In genomic region chr1:19113362-19114092, GRCh38 we compare ENCODE assay signal across 8 cellular contexts.
DNase-seq lines count a peak whose midpoint lies in the region; ATAC-seq and TF ChIP-seq lines count a peak whose summit lies in the region.

No MANE protein-coding gene starts in this region.

- H3K9me3 Mint-ChIP-seq in activated naive CD8-positive, alpha-beta T cell treated with anti-CD3 and anti-CD28 coated beads, Interleukin-2, amount 10 ng/mL, durations not matched to agents 7 days and 5 days: no peaks in the 10 kb centered on the region

- no peaks in the 10 kb centered on the region for H3K27me3 Mint-ChIP-seq in activated naive CD8-positive, alpha-beta T cell treated with anti-CD3 and anti-CD28 coated beads, Interleukin-2, amount 10 ng/mL, durations not matched to agents 7 days and 5 days

- H3K4me2 ChIP-seq in OCI-LY3 (ENCODE audit: low read length): no peak overlapping the region

- no peaks in the 10 kb centered on the region for H3K9me3 ChIP-seq in OCI-LY3 (ENCODE audit: insufficient read depth, low read length)

- H3K4me1 Mint-ChIP-seq in activated naive CD8-positive, alpha-beta T cell treated with anti-CD3 and anti-CD28 coated beads, Interleukin-2, amount 10 ng/mL, durations not matched to agents 7 days and 5 days: no peaks in the 10 kb centered on the region

- H3K36me3 Mint-ChIP-seq in activated naive CD8-positive, alpha-beta T cell treated with anti-CD3 and anti-CD28 coated beads, Interleukin-2, amount 10 ng/mL, durations not matched to agents 7 days and 5 days: peaks cover 19% of the 10 kb centered on the region

- peaks cover 45% of the 10 kb centered on the region for H3K36me3 ChIP-seq in OCI-LY3 (replicated peaks; ENCODE audit: low read depth, low read length)

- H3K9ac ChIP-seq in OCI-LY3 (ENCODE audit: low read length): no peak overlapping the region

- H3K27me3 ChIP-seq in OCI-LY3 (ENCODE audit: low read depth, low read length): no peaks in the 10 kb centered on the region

- no peak overlapping the region for H3K27ac Mint-ChIP-seq in activated naive CD8-positive, alpha-beta T cell treated with anti-CD3 and anti-CD28 coated beads, Interleukin-2, amount 10 ng/mL, durations not matched to agents 7 days and 5 days

- POLR2A ChIA-PET in activated naive CD8-positive, alpha-beta T cell treated with anti-CD3 and anti-CD28 coated beads, Interleukin-2, amount 10 ng/mL, durations not matched to agents 7 days and 5 days (lab: Charles Lee): no interaction called here

- peak; percentile 67 for ATAC-seq in activated naive CD8-positive, alpha-beta T cell treated with anti-CD3 and anti-CD28 coated beads, Interleukin-2, amount 10 ng/mL, durations not matched to agents 7 days and 5 days (ENCODE audit: low read depth)
- no peak for ATAC-seq in HG02840 (IDR thresholded peaks at IDR 0.05; ENCODE audit: low FRiP score, unreplicated experiment)

- H3K27ac ChIP-seq in OCI-LY3 (ENCODE audit: low read length): no peak overlapping the region

- no peaks in the 10 kb centered on the region for H3K79me2 ChIP-seq in OCI-LY3 (ENCODE audit: low read length)

- H3K4me3 Mint-ChIP-seq in activated naive CD8-positive, alpha-beta T cell treated with anti-CD3 and anti-CD28 coated beads, Interleukin-2, amount 10 ng/mL, durations not matched to agents 7 days and 5 days: no peak overlapping the region

- no peaks in the 10 kb centered on the region for H3K4me1 ChIP-seq in OCI-LY3 (ENCODE audit: low read length)

- DNase-seq in AG08395 (ENCODE audit: low spot score) (peak; percentile 37), GM12865 (ENCODE audit: low read depth) (peak; percentile 48), kidney tubule cell (ENCODE audit: low spot score) (peak; percentile 85), MV-4-11 (lab: John Stamatoyannopoulos, UW) (no peak), NCI-H1930 (lab: John Stamatoyannopoulos, UW) (no peak)
- peak; percentile 41 for DNase-seq in activated naive CD8-positive, alpha-beta T cell treated with anti-CD3 and anti-CD28 coated beads, Interleukin-2, amount 10 ng/mL, durations not matched to agents 7 days and 5 days

- H2AFZ ChIP-seq in OCI-LY3 (ENCODE audit: low read depth, low read length): no peak overlapping the region

- peak; percentile 47 for TF ChIP-seq CTCF in GM12865 (IDR thresholded peaks at IDR 0.05; ENCODE audit: insufficient read depth, low read depth, low read length, missing control alignments)
- peak; percentile 32 for TF ChIP-seq CTCF in OCI-LY3 (IDR thresholded peaks at IDR 0.05; ENCODE audit: low read depth, low read length)

- no peak overlapping the region for H3K4me3 ChIP-seq in GM12865 (ENCODE audit: low read depth, low read length)
- H3K4me3 ChIP-seq in OCI-LY3 (ENCODE audit: low read length): no peak overlapping the region

- no peaks in the 10 kb centered on the region for H4K20me1 ChIP-seq in OCI-LY3 (ENCODE audit: insufficient read depth, low read length)

Comparison
In these comparisons a context has a peak if more than half of its experiments do, and no peak if none do; other contexts are left out.
1. DNase-seq: peak in AG08395 (single experiment), GM12865 (single experiment), activated naive CD8-positive, alpha-beta T cell treated with anti-CD3 and anti-CD28 coated beads, Interleukin-2, amount 10 ng/mL, durations not matched to agents 7 days and 5 days (single experiment) and kidney tubule cell (single experiment); none in MV-4-11 (single experiment) and NCI-H1930 (0 of 2).